In genomic region chr18:50286391-50287027, GRCh38 we compare ENCODE assay signal across 8 cellular contexts. TPM values are rescaled to one million over a fixed set of nuclear protein-coding genes. Genes with fewer than 3 reads are reported as not detected.
DNase-seq lines count a peak whose midpoint lies in the region; ATAC-seq, FAIRE-seq and TF ChIP-seq lines count a peak whose summit lies in the region.

No MANE protein-coding gene starts in this region.

- H3K4me2 ChIP-seq in PC-3 (ENCODE audit: low read length) (peak overlapping the region; percentile 81), mesendoderm (ENCODE audit: low read length) (peak overlapping the region; percentile 65)

- H3K27me3 ChIP-seq in PC-3 (ENCODE audit: low read length) (no peaks in the 10 kb centered on the region), mesendoderm (ENCODE audit: insufficient read depth, low read length, poor library complexity) (no peaks in the 10 kb centered on the region)

- peak overlapping the region; percentile 94 for H3K27ac Mint-ChIP-seq in activated CD4-positive, alpha-beta T cell treated with anti-CD3 and anti-CD28 coated beads, Interleukin-2, amount 10 ng/mL, durations not matched to agents 24 days and 14 days

- H2AFZ ChIP-seq in PC-3 (ENCODE audit: low read length) = peak overlapping the region; percentile 68; the same call in 1 of the 2 replicates

- H2BK120ac ChIP-seq in mesendoderm (ENCODE audit: low read depth, low read length) = no peak overlapping the region

- no peaks in the 10 kb centered on the region for H3K9me3 Mint-ChIP-seq in activated CD4-positive, alpha-beta T cell treated with anti-CD3 and anti-CD28 coated beads, Interleukin-2, amount 10 ng/mL, durations not matched to agents 24 days and 14 days

- H3K27me3 Mint-ChIP-seq in activated CD4-positive, alpha-beta T cell treated with anti-CD3 and anti-CD28 coated beads, Interleukin-2, amount 10 ng/mL, durations not matched to agents 24 days and 14 days = no peaks in the 10 kb centered on the region

- no peak overlapping the region for H2BK5ac ChIP-seq in mesendoderm (ENCODE audit: low read length)

- no peak overlapping the region for H4K5ac ChIP-seq in mesendoderm (ENCODE audit: low read length)

- WGBS in mesendoderm (ENCODE audit: extremely low coverage, insufficient coverage, low lambda C conversion rate) = no CpG with 5 or more reads among the region's 23 CpGs

- H3K4ac ChIP-seq in mesendoderm (ENCODE audit: low read depth, low read length) = no peak overlapping the region

- CTCF ChIA-PET in PC-3 (lab: Charles Lee) = no interaction called here

- H3K4me1 ChIP-seq in PC-3 (ENCODE audit: insufficient read depth, low read length) (peaks cover 6% of the 10 kb centered on the region; the same call in 1 of the 2 replicates), mesendoderm (ENCODE audit: control insufficient read depth, low read depth, low read length) (no peaks in the 10 kb centered on the region)

- no peak overlapping the region for H2AK5ac ChIP-seq in mesendoderm (ENCODE audit: low read length)

- no peak overlapping the region for H2BK15ac ChIP-seq in mesendoderm (replicated peaks; ENCODE audit: low read depth)

- peaks cover 49% of the 10 kb centered on the region for H3K36me3 Mint-ChIP-seq in activated CD4-positive, alpha-beta T cell treated with anti-CD3 and anti-CD28 coated beads, Interleukin-2, amount 10 ng/mL, durations not matched to agents 24 days and 14 days (ENCODE audit: low read depth)

- H3K27ac ChIP-seq in PC-3 (ENCODE audit: low read length) (no peak overlapping the region), caudate nucleus (ENCODE audit: low read depth, low read length) (peak overlapping the region; percentile 95), mesendoderm (ENCODE audit: low read depth, low read length) (no peak overlapping the region)

- H3K9me3 ChIP-seq in PC-3 (ENCODE audit: low read length) = no peaks in the 10 kb centered on the region

- no peak for FAIRE-seq in urothelium cell line (lab: Jason Lieb, UNC)

- peak overlapping the region; percentile 81 for H3K4me3 ChIP-seq in PC-3 (ENCODE audit: low read length)
- peak overlapping the region; percentile 86 for H3K4me3 ChIP-seq in mesendoderm (ENCODE audit: low read length)

- H3K23ac ChIP-seq in mesendoderm (ENCODE audit: low read length) = peak overlapping the region; percentile 35

- no peaks in the 10 kb centered on the region for H3F3A ChIP-seq in PC-3 (ENCODE audit: low read length, unreplicated experiment)

- no peak for TF ChIP-seq CTCF in PC-3 (conservative IDR thresholded peaks at IDR 0.05; ENCODE audit: low read depth, low read length)

- H3K4me1 Mint-ChIP-seq in activated CD4-positive, alpha-beta T cell treated with anti-CD3 and anti-CD28 coated beads, Interleukin-2, amount 10 ng/mL, durations not matched to agents 24 days and 14 days = peaks cover 35% of the 10 kb centered on the region

- H3K36me3 ChIP-seq in PC-3 (ENCODE audit: low read depth, low read length) (no peaks in the 10 kb centered on the region), mesendoderm (ENCODE audit: control insufficient read depth, insufficient read depth, low read length) (peaks cover 7% of the 10 kb centered on the region)

- H3K79me1 ChIP-seq in mesendoderm (ENCODE audit: low read length) = peaks cover 4% of the 10 kb centered on the region

- peaks cover 14% of the 10 kb centered on the region; the same call in 1 of the 2 replicates for H3K79me2 ChIP-seq in PC-3 (ENCODE audit: low read length)
- peaks cover 2% of the 10 kb centered on the region for H3K79me2 ChIP-seq in mesendoderm (ENCODE audit: control insufficient read depth, insufficient read depth, low read length)

- peak; percentile 72 for DNase-seq in activated CD4-positive, alpha-beta T cell treated with anti-CD3 and anti-CD28 coated beads, Interleukin-2, amount 10 ng/mL, durations not matched to agents 24 days and 14 days
- no peak for DNase-seq in activated CD4-positive, alpha-beta T cell treated with anti-CD3 and anti-CD28 coated beads for 4 hours
- DNase-seq in PC-3 = peak; percentile 33
- peak in 2 of 61 donors; percentile 23 to 30 for DNase-seq in caudate nucleus (lab: John Stamatoyannopoulos, UW)
- DNase-seq in mesendoderm = peak; percentile 45
- peak; percentile 18 for DNase-seq in urothelium cell line (ENCODE audit: low spot score)

- no peaks in the 10 kb centered on the region for H3K9me2 ChIP-seq in PC-3 (replicated peaks; ENCODE audit: low read length)

- H4K20me1 ChIP-seq in PC-3 (ENCODE audit: low read length) = no peaks in the 10 kb centered on the region

- BruUV-seq in PC-3 (replicated peaks; lab: Mats Ljungman, UMichigan) = no TSS peak

- intact Hi-C loops in activated CD4-positive, alpha-beta T cell treated with anti-CD3 and anti-CD28 coated beads, Interleukin-2, amount 10 ng/mL, durations not matched to agents 24 days and 14 days (cut with micrococcal nuclease) = loop anchor here (1.0 to 10.0 kb wide), 7 partner anchors 20 to 911 kb away; partner anchors contain the start of genes ACAA2, C18orf32, CFAP53 and ME2
- intact Hi-C loops in PC-3 (cut with micrococcal nuclease) = loop anchor here (1.0 to 5.0 kb wide), 3 partner anchors 7 to 91 kb away; partner anchors contain the start of gene SKA1

- H4K8ac ChIP-seq in mesendoderm (ENCODE audit: low read depth, low read length) = no peak overlapping the region

- H3K56ac ChIP-seq in mesendoderm (ENCODE audit: low read length) = peak overlapping the region; percentile 90

- peak overlapping the region; percentile 77 for H3K9ac ChIP-seq in PC-3 (ENCODE audit: low read length)
- peak overlapping the region; percentile 80 for H3K9ac ChIP-seq in mesendoderm (ENCODE audit: low read length)

- H3K18ac ChIP-seq in mesendoderm (ENCODE audit: low read length) = no peak overlapping the region

- ATAC-seq in PC-3 (peak; percentile 6; the same call in 1 of the 2 replicates), GM21367 (IDR thresholded peaks at IDR 0.05; ENCODE audit: unreplicated experiment) (no peak), GM18867 (IDR thresholded peaks at IDR 0.05; ENCODE audit: unreplicated experiment) (no peak)

- POLR2A ChIA-PET in PC-3 (lab: Charles Lee; ENCODE audit: unreplicated experiment) = interaction anchor here (0.6 kb wide), 1 partner anchor 9 kb away, joined by 7 read pairs; no protein-coding TSS in a partner anchor

- H3K4me3 Mint-ChIP-seq in activated CD4-positive, alpha-beta T cell treated with anti-CD3 and anti-CD28 coated beads, Interleukin-2, amount 10 ng/mL, durations not matched to agents 24 days and 14 days = peak overlapping the region; percentile 96

RNA-seq across cellular contexts. Expression of gene CXXC1, which starts 1.0 kb away (rescaled TPM):
- total RNA-seq in activated CD4-positive, alpha-beta T cell treated with anti-CD3 and anti-CD28 coated beads, Interleukin-2, amount 10 ng/mL, durations not matched to agents 24 days and 14 days = 102 and 105 TPM in 2 replicates
- 25.4 and 38.2 TPM in 2 replicates for total RNA-seq in PC-3 (2014; rRNA removed)
- polyA plus RNA-seq in mesendoderm (2013, experiment 1 of 2) = 45.7 TPM
- polyA plus RNA-seq in mesendoderm (2013, experiment 2 of 2) = 46.0 TPM

RNA-seq across cellular contexts. Expression of gene MBD1, which starts 5.2 kb away (rescaled TPM):
- 91.7 and 93.3 TPM in 2 replicates for total RNA-seq in activated CD4-positive, alpha-beta T cell treated with anti-CD3 and anti-CD28 coated beads, Interleukin-2, amount 10 ng/mL, durations not matched to agents 24 days and 14 days
- total RNA-seq in PC-3 (2014; rRNA removed) = 30.2 and 42.6 TPM in 2 replicates
- polyA plus RNA-seq in mesendoderm (2013, experiment 1 of 2) = 30.1 TPM
- 29.6 TPM for polyA plus RNA-seq in mesendoderm (2013, experiment 2 of 2)

RNA-seq across cellular contexts. Expression of gene CFAP53, which starts 20.2 kb away (rescaled TPM):
- 0.38 and 0.63 TPM in 2 replicates for total RNA-seq in activated CD4-positive, alpha-beta T cell treated with anti-CD3 and anti-CD28 coated beads, Interleukin-2, amount 10 ng/mL, durations not matched to agents 24 days and 14 days
- total RNA-seq in PC-3 (2014; rRNA removed) = not detected in 2 replicates
- polyA plus RNA-seq in mesendoderm (2013, experiment 1 of 2) = 0.20 TPM
- 0.07 TPM for polyA plus RNA-seq in mesendoderm (2013, experiment 2 of 2)

Comparison
In these comparisons a context has a peak if more than half of its experiments do, and no peak if none do; other contexts are left out.
1. DNase-seq: peak in activated CD4-positive, alpha-beta T cell treated with anti-CD3 and anti-CD28 coated beads, Interleukin-2, amount 10 ng/mL, durations not matched to agents 24 days and 14 days (single experiment), PC-3 (single experiment), mesendoderm (single experiment) and urothelium cell line (single experiment); none in activated CD4-positive, alpha-beta T cell treated with anti-CD3 and anti-CD28 coated beads for 4 hours (0 of 2).